In genomic region chr16:19698480-19699465, GRCh38 we compare ENCODE assay signal across 10 cellular contexts. TPM values are rescaled to one million over a fixed set of nuclear protein-coding genes. Genes with fewer than 3 reads are reported as not detected.
DNase-seq lines count a peak whose midpoint lies in the region; ATAC-seq and TF ChIP-seq lines count a peak whose summit lies in the region.
"Had no signal": no experiment of that assay in that cellular context is flagged by ENCODE, and none has a peak within 500 bp of the region (broad histone marks: within the 10 kb centered on the region; RNA-seq: fewer than 3 reads in every experiment).

No MANE protein-coding gene starts in this region.

- peaks cover 31% of the 10 kb centered on the region for H3K36me3 Mint-ChIP-seq in HFFc6 (ENCODE audit: low read depth)

- no peaks in the 10 kb centered on the region for H3K27me3 ChIP-seq in colonic mucosa

- peak overlapping the region in 1 of 2 donors; percentile 3 for H3K9ac ChIP-seq in colonic mucosa (ENCODE audit: low read depth in 2 of 2, low read length in 2 of 2)

- H3K36me3 ChIP-seq in colonic mucosa: no peaks in the 10 kb centered on the region

- no peaks in the 10 kb centered on the region for H3K9me3 Mint-ChIP-seq in HFFc6

- peak overlapping the region; percentile 44 for H3K27ac Mint-ChIP-seq in HFFc6

- H3K4me3 ChIP-seq in AG10803 (ENCODE audit: low read length): no peak overlapping the region
- H3K4me3 ChIP-seq in colonic mucosa: no peak overlapping the region

- H3K27me3 Mint-ChIP-seq in HFFc6 (ENCODE audit: insufficient read depth): peaks cover 7% of the 10 kb centered on the region; the same call in 1 of the 2 replicates

- H3K4me3 Mint-ChIP-seq in HFFc6: no peak overlapping the region

- H3K4me1 ChIP-seq in colonic mucosa: peaks cover 30% of the 10 kb centered on the region

- peak overlapping the region; percentile 60 for H3K27ac ChIP-seq in colonic mucosa

- TF ChIP-seq CTCF in AG10803 (conservative IDR thresholded peaks at IDR 0.05; ENCODE audit: low read length): no peak
- no peak for TF ChIP-seq CTCF in HFFc6 (IDR thresholded peaks at IDR 0.05)
- TF ChIP-seq CTCF in colonic mucosa (IDR thresholded peaks at IDR 0.05): no peak
- no peak for TF ChIP-seq CTCF in omental fat pad (IDR thresholded peaks at IDR 0.05)

- peak; percentile 84 for DNase-seq in AG10803 (ENCODE audit: low read depth)
- DNase-seq in HFFc6: no peak
- no peak for DNase-seq in colonic mucosa
- DNase-seq in omental fat pad (ENCODE audit: low spot score): no peak
- no peak for DNase-seq in DMS 273 treated with DMSO at 0.1 percent for 48 hours (lab: John Stamatoyannopoulos, UW)
- no peak for DNase-seq in OCI-M1 (lab: John Stamatoyannopoulos, UW)
- DNase-seq: NCI-H1417 had no signal

- intact Hi-C loops in colonic mucosa (cut with DNase I): no loop called here

- peaks cover 49% of the 10 kb centered on the region for H3K4me1 Mint-ChIP-seq in HFFc6 (ENCODE audit: low read depth)

- no peaks in the 10 kb centered on the region for H3K9me3 ChIP-seq in colonic mucosa

- ATAC-seq in omental fat pad (ENCODE audit: low FRiP score) (peak; percentile 53), HG03135 (IDR thresholded peaks at IDR 0.05; ENCODE audit: unreplicated experiment) (no peak), GM18498 (IDR thresholded peaks at IDR 0.05; ENCODE audit: unreplicated experiment) (no peak)
- ATAC-seq: SK-N-SH treated with all-trans-retinoic acid at 6 μM for 48 hours had no signal

RNA-seq across cellular contexts. Expression of gene KNOP1, which starts 19.3 kb away (rescaled TPM):
- total RNA-seq in HFFc6 (2021; fragmentation: NEBNext Ultra II Directional; extraction: Animal tissue kit (Norgen Biotek cat#: 25700)): 10 to 100 TPM; 11.0 to 16.3 (median 13.9) TPM
- total RNA-seq in colonic mucosa: 10 to 100 TPM; 14.2 to 28.0 TPM
- 10 to 100 TPM in 2 of 4 donors, 1 to 10 TPM in 2; 4.6 to 19.9 (median 10.1) TPM for total RNA-seq in omental fat pad

RNA-seq across cellular contexts. Expression of gene IQCK, which starts 19.3 kb away (rescaled TPM):
- 1 to 10 TPM; 2.2 to 5.0 (median 2.8) TPM for total RNA-seq in HFFc6 (2021; fragmentation: NEBNext Ultra II Directional; extraction: Animal tissue kit (Norgen Biotek cat#: 25700))
- total RNA-seq in colonic mucosa (10 to 100 TPM; 13.1 to 13.2 TPM), omental fat pad (10 to 100 TPM; 14.5 to 28.2 (median 18.9) TPM)
